ENCODE assay signal across 18 cellular contexts in genomic region chr20:63370623-63371176, GRCh38. TPM values are rescaled to one million over a fixed set of nuclear protein-coding genes. Genes with fewer than 3 reads are reported as not detected.
DNase-seq lines count a peak whose midpoint lies in the region; TF ChIP-seq lines count a peak whose summit lies in the region.
"Had no signal": no experiment of that assay in that cellular context is flagged by ENCODE, and none has a peak within 500 bp of the region (broad histone marks: within the 10 kb centered on the region; RNA-seq: fewer than 3 reads in every experiment).

No MANE protein-coding gene starts in this region.

- CTCF ChIA-PET in GM10248 (lab: Yijun Ruan, JAX), result interaction anchor here (1.1 kb wide), 1 partner anchor 11 kb away, joined by 4 read pairs; no protein-coding TSS in a partner anchor

- H3K27ac ChIP-seq in BLaER1 (no peak overlapping the region), left ventricle myocardium inferior (replicated peaks) (peak overlapping the region; percentile 30)
- H3K27ac ChIP-seq: GM23248, Peyer's patch had no signal

- peak overlapping the region; percentile 44 for H3K4me2 ChIP-seq in BLaER1

- intact Hi-C loops in left ventricle myocardium inferior (cut with micrococcal nuclease), result no loop called here

- H3K9ac ChIP-seq in BLaER1, result no peak overlapping the region
- H3K9ac ChIP-seq: GM23248 had no signal

- H3K9me3 ChIP-seq in BLaER1, result no peaks in the 10 kb centered on the region
- no peaks in the 10 kb centered on the region for H3K9me3 ChIP-seq in left ventricle myocardium inferior (replicated peaks)
- H3K9me3 ChIP-seq: Peyer's patch had no signal

- H3K4me1 ChIP-seq in BLaER1, result peaks cover 26% of the 10 kb centered on the region
- peaks cover 16% of the 10 kb centered on the region for H3K4me1 ChIP-seq in left ventricle myocardium inferior
- H3K4me1 ChIP-seq: Peyer's patch had no signal

- peak; percentile 84 for DNase-seq in DMS 273 (lab: John Stamatoyannopoulos, UW; ENCODE audit: unreplicated experiment)
- DNase-seq in RPMI8226, result peak; percentile 28
- peak; percentile 41 for DNase-seq in left ventricle myocardium inferior
- no peak for DNase-seq in GM10248 (ENCODE audit: extremely low spot score)
- no peak for DNase-seq in NCI-H2081 treated with DMSO at 0.1 percent for 48 hours (lab: John Stamatoyannopoulos, UW)
- DNase-seq in nucleus accumbens (lab: John Stamatoyannopoulos, UW), result no peak
- DNase-seq: Calu3; CD4-positive, alpha-beta memory T cell; DMS79; GM23248; NCI-H2107; Peyer's patch; SIG-M5; T-helper 17 cell had no signal

- H3K27me3 ChIP-seq in BLaER1 (peaks cover 47% of the 10 kb centered on the region), left ventricle myocardium inferior (ENCODE audit: low read depth) (peaks cover 58% of the 10 kb centered on the region)
- H3K27me3 ChIP-seq: Peyer's patch had no signal

- H4K20me1 ChIP-seq in BLaER1, result peaks cover 7% of the 10 kb centered on the region; the same call in 1 of the 2 replicates

- POLR2A ChIA-PET in GM10248 (lab: Yijun Ruan, JAX), result no interaction called here

- H3K36me3 ChIP-seq in BLaER1 (no peaks in the 10 kb centered on the region), left ventricle myocardium inferior (no peaks in the 10 kb centered on the region)
- H3K36me3 ChIP-seq: Peyer's patch had no signal

- H3K4me3 ChIP-seq in BLaER1 (no peak overlapping the region), left ventricle myocardium inferior (no peak overlapping the region)
- H3K4me3 ChIP-seq: GM12878, GM23248, Peyer's patch had no signal

- TF ChIP-seq CTCF in left ventricle myocardium inferior (IDR thresholded peaks at IDR 0.05; ENCODE audit: borderline replicate concordance) (no peak), GM10248 (IDR thresholded peaks at IDR 0.05; ENCODE audit: control extremely low read depth, extremely low read depth, low read depth, missing control alignments) (no peak)

RNA-seq across cellular contexts. Expression of gene CHRNA4, which starts 9.6 kb away (rescaled TPM):
- total RNA-seq in left ventricle myocardium inferior, result 0.38 TPM
- total RNA-seq: B cell; Calu3; CD4-positive, alpha-beta memory T cell; GM23248; NCI-H460; Peyer's patch; T-helper 17 cell had no signal

Comparison
In these comparisons a context has a peak if more than half of its experiments do, and no peak if none do; other contexts are left out.
1. DNase-seq: peak in DMS 273 (single experiment), RPMI8226 (single experiment) and left ventricle myocardium inferior (single experiment); none in GM10248 (single experiment), NCI-H2081 treated with DMSO at 0.1 percent for 48 hours (single experiment) and nucleus accumbens (0 of 56).